In genomic region chr12:27456618-27457017, GRCh38 we compare ENCODE assay signal across 23 cellular contexts. TPM values are rescaled to one million over a fixed set of nuclear protein-coding genes. Genes with fewer than 3 reads are reported as not detected.
"Had no signal": no experiment of that assay in that cellular context is flagged by ENCODE, and none has a peak within 500 bp of the region (broad histone marks: within the 10 kb centered on the region; RNA-seq: fewer than 3 reads in every experiment).

No MANE protein-coding gene starts in this region.

- H3K4me3 ChIP-seq: cardiac muscle cell, right lobe of liver, suprapubic skin, transverse colon, vagina had no signal

- H3K79me2 ChIP-seq: parathyroid adenoma had no signal

- ATAC-seq: activated CD8-positive, alpha-beta memory T cell treated with anti-CD3 and anti-CD28 coated beads, Interleukin-2, amount 10 ng/mL, durations not matched to agents 7 days and 5 days; left ventricle myocardium superior; naive thymus-derived CD8-positive, alpha-beta T cell had no signal

- H3K9me3 ChIP-seq: neutrophil, right lobe of liver, suprapubic skin, transverse colon, vagina had no signal

- H3K9ac ChIP-seq: parathyroid adenoma had no signal

- H3K27ac Mint-ChIP-seq: activated CD4-positive, alpha-beta memory T cell treated with anti-CD3 and anti-CD28 coated beads, Interleukin-2, amount 10 ng/mL, durations not matched to agents 7 days and 5 days; activated CD8-positive, alpha-beta memory T cell treated with anti-CD3 and anti-CD28 coated beads, Interleukin-2, amount 10 ng/mL, durations not matched to agents 7 days and 5 days; activated naive CD8-positive, alpha-beta T cell; memory B cell; naive thymus-derived CD8-positive, alpha-beta T cell; stimulated activated naive CD8-positive, alpha-beta T cell treated with anti-CD3 and anti-CD28 coated beads, Interleukin-15, Interleukin-2, amounts not matched to agents 100 ng/mL and 50 ng/mL, for 24 hours had no signal

- DNase-seq: activated CD4-positive, alpha-beta memory T cell treated with anti-CD3 and anti-CD28 coated beads, Interleukin-2, amount 10 ng/mL, durations not matched to agents 7 days and 5 days; activated CD4-positive, alpha-beta T cell treated with anti-CD3 and anti-CD28 coated beads for 48 hours; activated CD4-positive, CD25-positive, alpha-beta regulatory T cell; activated CD8-positive, alpha-beta memory T cell treated with anti-CD3 and anti-CD28 coated beads, Interleukin-2, amount 10 ng/mL, durations not matched to agents 7 days and 5 days; amniotic stem cell; foreskin melanocyte; kidney; left ventricle myocardium superior; naive thymus-derived CD8-positive, alpha-beta T cell; right lobe of liver; small intestine; stimulated activated CD4-positive, alpha-beta T cell treated with anti-CD3 and anti-CD28 coated beads, Interleukin-2, amount 100 ng/mL, for 48 hours; T-helper 9 cell; transverse colon had no signal

- H3K36me3 ChIP-seq: cardiac muscle cell, neutrophil, right lobe of liver, suprapubic skin, transverse colon, vagina had no signal

- H2AFZ ChIP-seq: parathyroid adenoma had no signal

- H3K4me1 ChIP-seq: parathyroid adenoma, right lobe of liver had no signal

- H3K36me3 Mint-ChIP-seq: memory B cell; naive thymus-derived CD8-positive, alpha-beta T cell had no signal

- H3K27me3 ChIP-seq: cardiac muscle cell, right lobe of liver, suprapubic skin, transverse colon, vagina had no signal

- FAIRE-seq: kidney, small intestine had no signal

- H3K9me3 Mint-ChIP-seq: activated CD4-positive, alpha-beta memory T cell treated with anti-CD3 and anti-CD28 coated beads, Interleukin-2, amount 10 ng/mL, durations not matched to agents 7 days and 5 days; memory B cell; naive thymus-derived CD8-positive, alpha-beta T cell; stimulated activated naive CD8-positive, alpha-beta T cell treated with anti-CD3 and anti-CD28 coated beads, Interleukin-15, Interleukin-2, amounts not matched to agents 100 ng/mL and 50 ng/mL, for 24 hours had no signal

- H3K4me3 Mint-ChIP-seq: activated CD4-positive, alpha-beta memory T cell treated with anti-CD3 and anti-CD28 coated beads, Interleukin-2, amount 10 ng/mL, durations not matched to agents 7 days and 5 days; activated CD8-positive, alpha-beta memory T cell treated with anti-CD3 and anti-CD28 coated beads, Interleukin-2, amount 10 ng/mL, durations not matched to agents 7 days and 5 days; activated naive CD8-positive, alpha-beta T cell; memory B cell; naive thymus-derived CD8-positive, alpha-beta T cell; stimulated activated naive CD8-positive, alpha-beta T cell treated with anti-CD3 and anti-CD28 coated beads, Interleukin-15, Interleukin-2, amounts not matched to agents 100 ng/mL and 50 ng/mL, for 24 hours had no signal

- H3K27ac ChIP-seq: cardiac muscle cell, neutrophil, parathyroid adenoma, right lobe of liver, suprapubic skin, transverse colon, vagina had no signal

RNA-seq across cellular contexts. Expression of gene SMCO2, which starts 10.1 kb away (rescaled TPM):
- total RNA-seq: cardiac muscle cell; epithelial cell of proximal tubule; left ventricle myocardium superior; naive thymus-derived CD8-positive, alpha-beta T cell; transverse colon; vagina had no signal
- polyA plus RNA-seq: cardiac muscle cell; naive thymus-derived CD8-positive, alpha-beta T cell had no signal
